ENCODE assay signal across 12 cellular contexts in genomic region chrX:2626750-2627149, GRCh38.
A peak's percentile ranks its signal among the peaks of the same experiment; 100 is the strongest.
DNase-seq lines count a peak whose midpoint lies in the region; ATAC-seq and TF ChIP-seq lines count a peak whose summit lies in the region.
"Had no signal": no experiment of that assay in that cellular context is flagged by ENCODE, and none has a peak within 500 bp of the region (broad histone marks: within the 10 kb centered on the region; RNA-seq: fewer than 3 reads in every experiment).

No MANE protein-coding gene starts in this region.

- DNase-seq in activated naive CD4-positive, alpha-beta T cell treated with anti-CD3 and anti-CD28 coated beads, Interleukin-2, amount 10 ng/mL, durations not matched to agents 7 days and 5 days: no peak
- DNase-seq in activated naive CD4-positive, alpha-beta T cell treated with Interleukin-2 at 50 U/mL for 16 hours: no peak
- DNase-seq in endodermal cell: no peak
- peak in 1 of 2 donors; percentile 49 for DNase-seq in stimulated activated effector memory CD8-positive, alpha-beta T cell treated with anti-CD3 and anti-CD28 coated beads, Interleukin-12 subunit alpha, Interleukin-12 subunit beta, amount 100 ng/mL, for 72 hours (ENCODE audit: low spot score in 2 of 2)
- DNase-seq in glomerular visceral epithelial cell (ENCODE audit: extremely low spot score): no peak
- no peak for DNase-seq in testis
- DNase-seq: C1 segment of cervical spinal cord, DMS 273 treated with DMSO at 0.1 percent for 48 hours had no signal

- H3K9me3 Mint-ChIP-seq in activated naive CD4-positive, alpha-beta T cell treated with anti-CD3 and anti-CD28 coated beads, Interleukin-2, amount 10 ng/mL, durations not matched to agents 7 days and 5 days: peaks cover 33% of the 10 kb centered on the region
- H3K9me3 Mint-ChIP-seq in IgD-negative memory B cell (peaks cover 8 to 36% (median 30%) of the 10 kb centered on the region in 3 donors), endodermal cell (peaks cover 17% of the 10 kb centered on the region)
- H3K9me3 Mint-ChIP-seq in stimulated activated effector memory CD8-positive, alpha-beta T cell treated with anti-CD3 and anti-CD28 coated beads, Interleukin-12 subunit alpha, Interleukin-12 subunit beta, amount 100 ng/mL, for 72 hours: peaks cover 14% of the 10 kb centered on the region

- TF ChIP-seq CTCF in endodermal cell (conservative IDR thresholded peaks at IDR 0.05): no peak
- no peak for TF ChIP-seq CTCF in testis (IDR thresholded peaks at IDR 0.05)

- H3K27me3 Mint-ChIP-seq in activated naive CD4-positive, alpha-beta T cell treated with anti-CD3 and anti-CD28 coated beads, Interleukin-2, amount 10 ng/mL, durations not matched to agents 7 days and 5 days: no peaks in the 10 kb centered on the region
- H3K27me3 Mint-ChIP-seq in IgD-negative memory B cell: peaks cover 1% of the 10 kb centered on the region
- no peaks in the 10 kb centered on the region for H3K27me3 Mint-ChIP-seq in endodermal cell (ENCODE audit: insufficient read depth)
- H3K27me3 Mint-ChIP-seq: CD4-positive, alpha-beta T cell had no signal

- H3K4me3 ChIP-seq in endodermal cell (ENCODE audit: low read length): no peak overlapping the region
- H3K4me3 ChIP-seq in testis: no peak overlapping the region
- H3K4me3 ChIP-seq: GM23338 had no signal

- H3K4me1 ChIP-seq in endodermal cell (ENCODE audit: control insufficient read depth, insufficient read depth, low read length) (no peaks in the 10 kb centered on the region), testis (no peaks in the 10 kb centered on the region)

- CTCF ChIA-PET in activated naive CD4-positive, alpha-beta T cell treated with anti-CD3 and anti-CD28 coated beads, Interleukin-2, amount 10 ng/mL, durations not matched to agents 7 days and 5 days (lab: Charles Lee): no interaction called here

- H3K36me3 ChIP-seq in endodermal cell (ENCODE audit: control insufficient read depth, insufficient read depth, low read length) (peaks cover 84% of the 10 kb centered on the region), testis (ENCODE audit: low read depth, missing control alignments) (no peaks in the 10 kb centered on the region)

- H3K9ac ChIP-seq in endodermal cell (ENCODE audit: extremely low read depth, low read length, poor library complexity, severe bottlenecking): no peak overlapping the region

- whole genome bisulfite sequencing in endodermal cell (ENCODE audit: insufficient coverage in 1 of 2, insufficient read length in 1 of 2), 2 experiments: 57 to 64% methylated on average over 2 of the region's 2 CpGs
- whole genome bisulfite sequencing in testis, 2 donors: 62 to 91% methylated on average over 2 of the region's 2 CpGs

- H3K36me3 Mint-ChIP-seq in activated naive CD4-positive, alpha-beta T cell treated with anti-CD3 and anti-CD28 coated beads, Interleukin-2, amount 10 ng/mL, durations not matched to agents 7 days and 5 days: peaks cover 81% of the 10 kb centered on the region
- H3K36me3 Mint-ChIP-seq in IgD-negative memory B cell (peaks cover 27% of the 10 kb centered on the region), endodermal cell (ENCODE audit: low read depth) (peaks cover 85% of the 10 kb centered on the region)
- H3K36me3 Mint-ChIP-seq in stimulated activated effector memory CD8-positive, alpha-beta T cell treated with anti-CD3 and anti-CD28 coated beads, Interleukin-12 subunit alpha, Interleukin-12 subunit beta, amount 100 ng/mL, for 72 hours: peaks cover 99% of the 10 kb centered on the region

- no peak for TF ChIP-seq POLR2A in testis (IDR thresholded peaks at IDR 0.05)

- H3K9me3 ChIP-seq in endodermal cell (ENCODE audit: control insufficient read depth, low read length): peaks cover 34% of the 10 kb centered on the region
- no peaks in the 10 kb centered on the region for H3K9me3 ChIP-seq in testis

- H3K27me3 ChIP-seq in endodermal cell (ENCODE audit: control insufficient read depth, insufficient read depth, low read length, poor library complexity, severe bottlenecking) (no peaks in the 10 kb centered on the region), testis (no peaks in the 10 kb centered on the region)

- H3K4me1 Mint-ChIP-seq in activated naive CD4-positive, alpha-beta T cell treated with anti-CD3 and anti-CD28 coated beads, Interleukin-2, amount 10 ng/mL, durations not matched to agents 7 days and 5 days: peaks cover 46% of the 10 kb centered on the region
- H3K4me1 Mint-ChIP-seq in IgD-negative memory B cell (peaks cover 10 to 28% (median 20%) of the 10 kb centered on the region in 3 donors), endodermal cell (peaks cover 5% of the 10 kb centered on the region)
- peaks cover 43% of the 10 kb centered on the region for H3K4me1 Mint-ChIP-seq in stimulated activated effector memory CD8-positive, alpha-beta T cell treated with anti-CD3 and anti-CD28 coated beads, Interleukin-12 subunit alpha, Interleukin-12 subunit beta, amount 100 ng/mL, for 72 hours

- no peak overlapping the region for H3K4me3 Mint-ChIP-seq in activated naive CD4-positive, alpha-beta T cell treated with anti-CD3 and anti-CD28 coated beads, Interleukin-2, amount 10 ng/mL, durations not matched to agents 7 days and 5 days
- H3K4me3 Mint-ChIP-seq in IgD-negative memory B cell: peak overlapping the region in 3 of 4 donors; percentile 19 to 64 (median 46)
- H3K4me3 Mint-ChIP-seq in endodermal cell: no peak overlapping the region
- no peak overlapping the region for H3K4me3 Mint-ChIP-seq in stimulated activated effector memory CD8-positive, alpha-beta T cell treated with anti-CD3 and anti-CD28 coated beads, Interleukin-12 subunit alpha, Interleukin-12 subunit beta, amount 100 ng/mL, for 72 hours
- H3K4me3 Mint-ChIP-seq: CD4-positive, alpha-beta T cell; GM23338 had no signal

- peak overlapping the region; percentile 30 for H3K27ac Mint-ChIP-seq in activated naive CD4-positive, alpha-beta T cell treated with anti-CD3 and anti-CD28 coated beads, Interleukin-2, amount 10 ng/mL, durations not matched to agents 7 days and 5 days
- H3K27ac Mint-ChIP-seq in IgD-negative memory B cell (no peak overlapping the region), endodermal cell (peak overlapping the region; percentile 3)
- H3K27ac Mint-ChIP-seq in stimulated activated effector memory CD8-positive, alpha-beta T cell treated with anti-CD3 and anti-CD28 coated beads, Interleukin-12 subunit alpha, Interleukin-12 subunit beta, amount 100 ng/mL, for 72 hours: peak overlapping the region; percentile 35
- H3K27ac Mint-ChIP-seq: GM23338 had no signal

- intact Hi-C loops in testis (cut with DNase I; ENCODE audit: low total_unique reads): no loop called here

- H3K27ac ChIP-seq in endodermal cell (ENCODE audit: low read depth, low read length) (no peak overlapping the region), testis (no peak overlapping the region)

- ATAC-seq in stimulated activated effector memory CD8-positive, alpha-beta T cell treated with anti-CD3 and anti-CD28 coated beads, Interleukin-12 subunit alpha, Interleukin-12 subunit beta, amount 100 ng/mL, for 72 hours: no peak
- ATAC-seq in GM21360 (IDR thresholded peaks at IDR 0.05; ENCODE audit: unreplicated experiment): no peak

Comparison
In these comparisons a context has a peak if more than half of its experiments do, and no peak if none do; other contexts are left out.
1. H3K27ac Mint-ChIP-seq: peak in activated naive CD4-positive, alpha-beta T cell treated with anti-CD3 and anti-CD28 coated beads, Interleukin-2, amount 10 ng/mL, durations not matched to agents 7 days and 5 days (single experiment), endodermal cell (single experiment) and stimulated activated effector memory CD8-positive, alpha-beta T cell treated with anti-CD3 and anti-CD28 coated beads, Interleukin-12 subunit alpha, Interleukin-12 subunit beta, amount 100 ng/mL, for 72 hours (single experiment); none in IgD-negative memory B cell (0 of 3).
2. H3K4me3 Mint-ChIP-seq: peak in IgD-negative memory B cell (3 of 4); none in activated naive CD4-positive, alpha-beta T cell treated with anti-CD3 and anti-CD28 coated beads, Interleukin-2, amount 10 ng/mL, durations not matched to agents 7 days and 5 days (single experiment), endodermal cell (single experiment) and stimulated activated effector memory CD8-positive, alpha-beta T cell treated with anti-CD3 and anti-CD28 coated beads, Interleukin-12 subunit alpha, Interleukin-12 subunit beta, amount 100 ng/mL, for 72 hours (single experiment).